In genomic region chr1:84089470-84090261, GRCh38 we compare ENCODE assay signal across 9 cellular contexts. TPM values are rescaled to one million over a fixed set of nuclear protein-coding genes. Genes with fewer than 3 reads are reported as not detected.
A peak's percentile ranks its signal among the peaks of the same experiment; 100 is the strongest.
DNase-seq lines count a peak whose midpoint lies in the region; ATAC-seq and TF ChIP-seq lines count a peak whose summit lies in the region.
"Had no signal": no experiment of that assay in that cellular context is flagged by ENCODE, and none has a peak within 500 bp of the region (broad histone marks: within the 10 kb centered on the region; RNA-seq: fewer than 3 reads in every experiment).

No MANE protein-coding gene starts in this region.

- no peak for TF ChIP-seq POLR2A in esophagus squamous epithelium (IDR thresholded peaks at IDR 0.05)

- no peaks in the 10 kb centered on the region for H3K27me3 ChIP-seq in ACC112 (ENCODE audit: insufficient read depth, low read length)
- no peaks in the 10 kb centered on the region for H3K27me3 ChIP-seq in esophagus squamous epithelium

- H3K4me1 ChIP-seq in ACC112 (ENCODE audit: control insufficient read depth, insufficient read depth, low read length, unreplicated experiment) (peaks cover 30% of the 10 kb centered on the region), esophagus squamous epithelium (no peaks in the 10 kb centered on the region)

- H3K36me3 ChIP-seq in ACC112 (ENCODE audit: insufficient read depth, low read length) (no peaks in the 10 kb centered on the region), esophagus squamous epithelium (no peaks in the 10 kb centered on the region)

- no peak overlapping the region for H2AFZ ChIP-seq in ACC112 (ENCODE audit: low read length, unreplicated experiment)

- TF ChIP-seq CTCF in fibroblast of pulmonary artery (IDR thresholded peaks at IDR 0.05; ENCODE audit: low read length, missing control alignments) (no peak), esophagus squamous epithelium (IDR thresholded peaks at IDR 0.05) (no peak)

- intact Hi-C loops in esophagus squamous epithelium (cut with DNase I) = no loop called here

- H3K9me3 ChIP-seq in esophagus squamous epithelium = no peaks in the 10 kb centered on the region

- peak overlapping the region; percentile 34; the same call in 1 of the 2 replicates for H3K4me3 ChIP-seq in ACC112 (ENCODE audit: low read depth, low read length)
- no peak overlapping the region for H3K4me3 ChIP-seq in fibroblast of pulmonary artery (replicated peaks; ENCODE audit: low read depth, low read length)
- H3K4me3 ChIP-seq in esophagus squamous epithelium = no peak overlapping the region

- H3K27ac ChIP-seq in ACC112 (ENCODE audit: low read depth, low read length) = peak overlapping the region; percentile 36
- no peak overlapping the region for H3K27ac ChIP-seq in esophagus squamous epithelium

- ATAC-seq in GM18511 (IDR thresholded peaks at IDR 0.05; ENCODE audit: unreplicated experiment) (peak; percentile 37), HG03565 (IDR thresholded peaks at IDR 0.05; ENCODE audit: unreplicated experiment) (no peak), HG03280 (IDR thresholded peaks at IDR 0.05; ENCODE audit: unreplicated experiment) (no peak)

- in situ Hi-C loops in SK-MEL-5 (cut with HindIII; ENCODE audit: low pct_unique_long_range_greater_than_20kb, low sequenced_read_pairs) = no loop called here

- H3K79me2 ChIP-seq in ACC112 (ENCODE audit: control insufficient read depth, insufficient read depth, low read length, unreplicated experiment) = no peaks in the 10 kb centered on the region

- DNase-seq in SK-MEL-5 (ENCODE audit: low read depth, low spot score) (peak; percentile 89), fibroblast of pulmonary artery (ENCODE audit: low read depth) (peak; percentile 67), esophagus squamous epithelium (lab: John Stamatoyannopoulos, UW) (no peak), NCI-H2081 (lab: John Stamatoyannopoulos, UW) (no peak)
- DNase-seq: nucleus accumbens had no signal

RNA-seq across cellular contexts. Expression of gene PRKACB, which starts 54.4 kb away (rescaled TPM):
- 29.1 and 33.3 TPM in 2 replicates for total RNA-seq in SK-MEL-5 (2014; rRNA removed; shearing (Covaris generic))
- polyA plus RNA-seq in SK-MEL-5 (2015; cell fraction: cytosol; rRNA removed) = 19.3 and 31.3 TPM in 2 replicates
- polyA plus RNA-seq in SK-MEL-5 (2015; cell fraction: nucleus; rRNA removed) = 10.5 and 11.3 TPM in 2 replicates
- total RNA-seq in esophagus squamous epithelium = 10 to 100 TPM in 2 of 4 donors, 1 to 10 TPM in 2; 3.7 to 18.3 (median 11.3) TPM

Comparison
In these comparisons a context has a peak if more than half of its experiments do, and no peak if none do; other contexts are left out.
1. DNase-seq: peak in SK-MEL-5 (single experiment) and fibroblast of pulmonary artery (single experiment); none in esophagus squamous epithelium (single experiment) and NCI-H2081 (0 of 2).